35 cellular contexts compared by ENCODE assay signal in genomic region chr14:67683821-67684220, GRCh38. TPM values are rescaled to one million over a fixed set of nuclear protein-coding genes. Genes with fewer than 3 reads are reported as not detected.
DNase-seq lines count a peak whose midpoint lies in the region; ATAC-seq, FAIRE-seq and TF ChIP-seq lines count a peak whose summit lies in the region.
"Had no signal": no experiment of that assay in that cellular context is flagged by ENCODE, and none has a peak within 500 bp of the region (broad histone marks: within the 10 kb centered on the region; RNA-seq: fewer than 3 reads in every experiment).

No MANE protein-coding gene starts in this region.

- in situ Hi-C loops in Caki2 (cut with HindIII; ENCODE audit: low pct_unique_long_range_greater_than_20kb, low sequenced_read_pairs) (no loop called here), K562 (cut with MboI) (no loop called here)

- POLR2A ChIA-PET in activated CD4-positive, alpha-beta memory T cell treated with anti-CD3 and anti-CD28 coated beads for 36 hours (lab: Charles Lee): interaction anchor here (2.3 kb wide), 1 partner anchor 11 kb away, joined by 7 read pairs; the partner anchor contains the start of gene RDH11
- POLR2A ChIA-PET in activated CD4-positive, alpha-beta memory T cell treated with anti-CD3 and anti-CD28 coated beads, Interleukin-2, amount 10 ng/mL, durations not matched to agents 7 days and 5 days (lab: Charles Lee): interaction anchor here (1.2 kb wide), 1 partner anchor 8 kb away, joined by 4 read pairs; no protein-coding TSS in a partner anchor
- POLR2A ChIA-PET in K562 (lab: Yijun Ruan, JAX): interaction anchor here (0.7 to 0.8 kb wide), 2 partner anchors 10 kb away, joined by 3 read pairs; no protein-coding TSS in a partner anchor

- no peak overlapping the region for H3K4me3 Mint-ChIP-seq in activated CD4-positive, alpha-beta memory T cell treated with anti-CD3 and anti-CD28 coated beads for 36 hours
- no peak overlapping the region for H3K4me3 Mint-ChIP-seq in activated CD4-positive, alpha-beta memory T cell treated with anti-CD3 and anti-CD28 coated beads, Interleukin-2, amount 10 ng/mL, durations not matched to agents 7 days and 5 days
- H3K4me3 Mint-ChIP-seq in memory B cell (no peak overlapping the region), natural killer cell (no peak overlapping the region)
- H3K4me3 Mint-ChIP-seq: HFFc6; neural progenitor cell; stimulated activated naive CD8-positive, alpha-beta T cell treated with anti-CD3 and anti-CD28 coated beads, Interleukin-15, Interleukin-2, amounts not matched to agents 100 ng/mL and 50 ng/mL, for 24 hours; WTC11 had no signal

- H3K4me2 ChIP-seq in K562 (ENCODE audit: insufficient read depth, low read length): no peak overlapping the region
- H3K4me2 ChIP-seq: neural progenitor cell had no signal

- peak overlapping the region; percentile 0 for H3K27ac Mint-ChIP-seq in activated CD4-positive, alpha-beta memory T cell treated with anti-CD3 and anti-CD28 coated beads for 36 hours
- H3K27ac Mint-ChIP-seq in activated CD4-positive, alpha-beta memory T cell treated with anti-CD3 and anti-CD28 coated beads, Interleukin-2, amount 10 ng/mL, durations not matched to agents 7 days and 5 days: no peak overlapping the region
- peak overlapping the region; percentile 4 for H3K27ac Mint-ChIP-seq in memory B cell
- H3K27ac Mint-ChIP-seq in natural killer cell: no peak overlapping the region
- H3K27ac Mint-ChIP-seq: HFFc6; neural progenitor cell; stimulated activated naive CD8-positive, alpha-beta T cell treated with anti-CD3 and anti-CD28 coated beads, Interleukin-15, Interleukin-2, amounts not matched to agents 100 ng/mL and 50 ng/mL, for 24 hours; WTC11 had no signal

- CTCF ChIA-PET in activated CD4-positive, alpha-beta memory T cell treated with anti-CD3 and anti-CD28 coated beads for 36 hours (lab: Charles Lee): interaction anchor here (1.0 kb wide), 1 partner anchor 15 kb away, joined by 3 read pairs; no protein-coding TSS in a partner anchor
- CTCF ChIA-PET in activated CD4-positive, alpha-beta memory T cell treated with anti-CD3 and anti-CD28 coated beads, Interleukin-2, amount 10 ng/mL, durations not matched to agents 7 days and 5 days (lab: Charles Lee): interaction anchor here (1.2 kb wide), 1 partner anchor 83 kb away, joined by 3 read pairs; the partner anchor contains the start of gene PIGH
- CTCF ChIA-PET in K562 (lab: Yijun Ruan, JAX; ENCODE audit: low intra/inter-chr PET ratio): no interaction called here

- TF ChIP-seq POLR2A in K562 (conservative IDR thresholded peaks at IDR 0.05): no peak

- H3K27ac ChIP-seq in K562 (ENCODE audit: extremely low read depth, low read depth, low read length): no peak overlapping the region
- H3K27ac ChIP-seq: C4-2B, GM23248, neural progenitor cell, pancreas, thoracic aorta had no signal

- DNase-seq in activated CD4-positive, alpha-beta memory T cell treated with anti-CD3 and anti-CD28 coated beads for 36 hours: no peak
- DNase-seq in activated CD4-positive, alpha-beta memory T cell treated with anti-CD3 and anti-CD28 coated beads, Interleukin-2, amount 10 ng/mL, durations not matched to agents 7 days and 5 days: no peak
- peak; percentile 33 for DNase-seq in Caki2 (ENCODE audit: low read depth)
- no peak for DNase-seq in K562 (ENCODE audit: extremely low read depth in 1 of 4, low spot score in 3 of 4)
- DNase-seq in memory B cell (ENCODE audit: low spot score in 2 of 2): no peak
- no peak for DNase-seq in natural killer cell
- no peak for DNase-seq in LoVo (ENCODE audit: low spot score)
- no peak for DNase-seq in posterior vena cava (ENCODE audit: low spot score)
- DNase-seq: 8988T; activated CD4-positive, alpha-beta T cell treated with anti-CD3 and anti-CD28 coated beads, Interleukin-2, amount 50 U/mL, for 1 hour; activated CD8-positive, alpha-beta memory T cell treated with anti-CD3 and anti-CD28 coated beads, Interleukin-2, amount 50 U/mL, for 4 hours; activated effector memory CD4-positive, alpha-beta T cell treated with Interleukin-2 at 50 U/mL for 16 hours; amniotic stem cell; Calu3; DMS79 treated with DMSO at 0.1 percent for 48 hours; GDM1; GM23248; HFFc6; hippocampal formation; IMR-90; left colon; NCI-H1048; NCI-H1694; NCI-H446; NCI-H774; pancreas; right cardiac atrium; stimulated activated CD4-positive, alpha-beta T cell treated with anti-CD3 and anti-CD28 coated beads, Interleukin-1b, Interleukin-23, amount 100 ng/mL, for 48 hours had no signal

- intact Hi-C loops in activated CD4-positive, alpha-beta memory T cell treated with anti-CD3 and anti-CD28 coated beads for 36 hours (cut with micrococcal nuclease): loop anchor here (5.0 kb wide), 1 partner anchor 322 kb away; the partner anchor contains the start of gene EIF2S1
- intact Hi-C loops in K562 (cut with micrococcal nuclease) (no loop called here), natural killer cell (cut with micrococcal nuclease) (no loop called here), posterior vena cava (cut with DNase I) (no loop called here)

- H3K4me1 ChIP-seq in K562 (replicated peaks in 1 of 2; ENCODE audit: control insufficient read depth in 2 of 2, insufficient read depth in 2 of 2, low read length in 2 of 2): peaks cover 11 to 27% of the 10 kb centered on the region in 2 experiments
- H3K4me1 ChIP-seq: neural progenitor cell, pancreas had no signal

- TF ChIP-seq CTCF in K562 (IDR thresholded peaks at IDR 0.05 in 2 of 3, conservative IDR thresholded peaks at IDR 0.05 in 1 of 3; ENCODE audit: insufficient read depth in 2 of 3, low read depth in 1 of 3, low read length in 3 of 3) (no peak), natural killer cell (IDR thresholded peaks at IDR 0.05) (no peak)

- H3K36me3 Mint-ChIP-seq in activated CD4-positive, alpha-beta memory T cell treated with anti-CD3 and anti-CD28 coated beads for 36 hours: peaks cover 64% of the 10 kb centered on the region
- peaks cover 68% of the 10 kb centered on the region for H3K36me3 Mint-ChIP-seq in activated CD4-positive, alpha-beta memory T cell treated with anti-CD3 and anti-CD28 coated beads, Interleukin-2, amount 10 ng/mL, durations not matched to agents 7 days and 5 days (ENCODE audit: low read depth)
- H3K36me3 Mint-ChIP-seq in memory B cell (peaks cover 22% of the 10 kb centered on the region), natural killer cell (peaks cover 7% of the 10 kb centered on the region)

- H3K9ac ChIP-seq in K562 (ENCODE audit: insufficient read depth in 1 of 2, low read depth in 2 of 2, low read length in 2 of 2): no peak overlapping the region
- H3K9ac ChIP-seq: GM23248, neural progenitor cell had no signal

- no peak for ATAC-seq in K562
- no peak for ATAC-seq in memory B cell (ENCODE audit: low read depth)
- ATAC-seq in natural killer cell: no peak
- ATAC-seq: left colon, pancreas, right cardiac atrium, WTC11 had no signal

- TF ChIP-seq EP300 in K562 (IDR thresholded peaks at IDR 0.05; ENCODE audit: low read length): no peak

- BruUV-seq in K562 (replicated peaks; lab: Mats Ljungman, UMichigan): TSS peak; percentile 9

- no peak for TF ChIP-seq RAD21 in K562 (CRISPR knock-in tag; conservative IDR thresholded peaks at IDR 0.05 in 1 of 2, IDR thresholded peaks at IDR 0.05 in 1 of 2)

- peaks cover 25% of the 10 kb centered on the region for H3K79me2 ChIP-seq in K562 (ENCODE audit: control insufficient read depth, insufficient read depth, low read length)

- H3K4me1 Mint-ChIP-seq in activated CD4-positive, alpha-beta memory T cell treated with anti-CD3 and anti-CD28 coated beads for 36 hours (ENCODE audit: low read depth): peaks cover 31% of the 10 kb centered on the region
- peaks cover 27% of the 10 kb centered on the region for H3K4me1 Mint-ChIP-seq in activated CD4-positive, alpha-beta memory T cell treated with anti-CD3 and anti-CD28 coated beads, Interleukin-2, amount 10 ng/mL, durations not matched to agents 7 days and 5 days
- H3K4me1 Mint-ChIP-seq in memory B cell (peaks cover 4% of the 10 kb centered on the region), natural killer cell (peaks cover 4 to 5% of the 10 kb centered on the region in 2 donors)
- H3K4me1 Mint-ChIP-seq: neural progenitor cell, WTC11 had no signal

- no peak overlapping the region for H2AFZ ChIP-seq in K562 (ENCODE audit: low read depth, low read length)
- H2AFZ ChIP-seq: GM23248, neural progenitor cell had no signal

- H3K9me3 ChIP-seq in K562 (replicated peaks; ENCODE audit: control insufficient read depth, insufficient read depth, low read depth, low read length): no peaks in the 10 kb centered on the region
- H3K9me3 ChIP-seq: pancreas, thoracic aorta had no signal

- peaks cover 81% of the 10 kb centered on the region for H3K36me3 ChIP-seq in K562 (ENCODE audit: control insufficient read depth, insufficient read depth, low read length)

- no peak for FAIRE-seq in K562 (lab: Jason Lieb, UNC)
- FAIRE-seq: endothelial cell of umbilical vein, pancreas had no signal

- no peaks in the 10 kb centered on the region for H3K9me1 ChIP-seq in K562 (ENCODE audit: control insufficient read depth, insufficient read depth, low read length)

- H3K9me3 Mint-ChIP-seq in activated CD4-positive, alpha-beta memory T cell treated with anti-CD3 and anti-CD28 coated beads for 36 hours: no peaks in the 10 kb centered on the region
- H3K9me3 Mint-ChIP-seq in activated CD4-positive, alpha-beta memory T cell treated with anti-CD3 and anti-CD28 coated beads, Interleukin-2, amount 10 ng/mL, durations not matched to agents 7 days and 5 days: no peaks in the 10 kb centered on the region
- H3K9me3 Mint-ChIP-seq in memory B cell: no peaks in the 10 kb centered on the region
- H3K9me3 Mint-ChIP-seq in natural killer cell: no peaks in the 10 kb centered on the region
- H3K9me3 Mint-ChIP-seq: HFFc6; neural progenitor cell; stimulated activated naive CD8-positive, alpha-beta T cell treated with anti-CD3 and anti-CD28 coated beads, Interleukin-15, Interleukin-2, amounts not matched to agents 100 ng/mL and 50 ng/mL, for 24 hours; WTC11 had no signal

- H3K4me3 ChIP-seq in K562: no peak overlapping the region
- H3K4me3 ChIP-seq: GM23248, neural progenitor cell, pancreas, thoracic aorta had no signal

- H3K27me3 Mint-ChIP-seq in activated CD4-positive, alpha-beta memory T cell treated with anti-CD3 and anti-CD28 coated beads for 36 hours: no peaks in the 10 kb centered on the region
- H3K27me3 Mint-ChIP-seq in activated CD4-positive, alpha-beta memory T cell treated with anti-CD3 and anti-CD28 coated beads, Interleukin-2, amount 10 ng/mL, durations not matched to agents 7 days and 5 days: no peaks in the 10 kb centered on the region
- H3K27me3 Mint-ChIP-seq in memory B cell (no peaks in the 10 kb centered on the region), natural killer cell (ENCODE audit: low read depth in 2 of 2) (no peaks in the 10 kb centered on the region)
- H3K27me3 Mint-ChIP-seq: stimulated activated naive CD8-positive, alpha-beta T cell treated with anti-CD3 and anti-CD28 coated beads, Interleukin-15, Interleukin-2, amounts not matched to agents 100 ng/mL and 50 ng/mL, for 24 hours had no signal

- H4K20me1 ChIP-seq in K562 (replicated peaks; ENCODE audit: control insufficient read depth, insufficient read depth, low read length): no peaks in the 10 kb centered on the region

- H3K27me3 ChIP-seq in K562 (ENCODE audit: control insufficient read depth in 2 of 2, insufficient read depth in 2 of 2, low read length in 2 of 2): no peaks in the 10 kb centered on the region
- H3K27me3 ChIP-seq: neural progenitor cell, pancreas had no signal

RNA-seq across cellular contexts. Expression of gene VTI1B, which starts 9.4 kb away (rescaled TPM):
- total RNA-seq in activated CD4-positive, alpha-beta memory T cell treated with anti-CD3 and anti-CD28 coated beads for 36 hours: 10 to 100 TPM; 75.6 to 75.8 TPM
- total RNA-seq in activated CD4-positive, alpha-beta memory T cell treated with anti-CD3 and anti-CD28 coated beads, Interleukin-2, amount 10 ng/mL, durations not matched to agents 7 days and 5 days: 10 to 100 TPM; 73.3 to 77.3 TPM
- total RNA-seq in Caki2 (2014; rRNA removed; shearing (Covaris generic); ENCODE audit: low replicate concordance): 34.5 and 40.2 TPM in 2 replicates
- 25.9 and 27.2 TPM in 2 replicates for total RNA-seq in K562 (2011; cell fraction: chromatin; rRNA removed; ENCODE audit: low replicate concordance)
- total RNA-seq in K562 (2011; cell fraction: nucleolus; rRNA removed): 12.0 and 12.2 TPM in 2 replicates
- total RNA-seq in K562 (2011; cell fraction: nucleoplasm; rRNA removed): 19.9 and 28.7 TPM in 2 replicates
- 32.8 and 34.6 TPM in 2 replicates for total RNA-seq in K562 (2014; rRNA removed)
- total RNA-seq in K562 (2014; rRNA removed; fragmentation: Illumina TruSeq; extraction: Trizol): 54.0 and 62.1 TPM in 2 replicates
- 54.3 and 60.0 TPM in 2 replicates for total RNA-seq in K562 (2015; rRNA removed; fragmentation: Illumina TruSeq; extraction: Trizol)
- total RNA-seq in K562 (2021): 69.1 and 70.7 TPM in 2 replicates
- 64.3 and 69.8 TPM in 2 replicates for polyA plus RNA-seq in K562 (2011; rRNA removed)
- 17.7 and 26.3 TPM in 2 replicates for polyA plus RNA-seq in K562 (2011; cell fraction: cytosol; rRNA removed)
- polyA plus RNA-seq in K562 (2011; cell fraction: nucleus; rRNA removed): 19.2 and 24.4 TPM in 2 replicates
- polyA plus RNA-seq in K562 (2012): 42.1 and 56.5 TPM in 2 replicates
- polyA plus RNA-seq in K562 (2014; fragmentation: Illumina TruSeq; extraction: Trizol): 46.3 and 50.1 TPM in 2 replicates
- polyA plus RNA-seq in K562 (2014; fragmentation: Nextera tagmentation; extraction: Ambion mirVana): 1 to 10 TPM; 7.8 to 8.5 TPM
- 34.1 and 39.2 TPM in 2 replicates for polyA plus RNA-seq in K562 (2014; rRNA removed)
- 49.5 and 51.2 TPM in 2 replicates for polyA minus RNA-seq in K562 (2011; rRNA and poly(A)+ RNA removed)
- 23.7 and 30.0 TPM in 2 replicates for polyA minus RNA-seq in K562 (2011; cell fraction: cytosol; rRNA and poly(A)+ RNA removed)
- polyA minus RNA-seq in K562 (2011; cell fraction: nucleus; rRNA and poly(A)+ RNA removed): 11.0 and 18.7 TPM in 2 replicates
- total RNA-seq in natural killer cell: 10 to 100 TPM; 47.5 to 77.1 (median 57.9) TPM
- total RNA-seq in posterior vena cava: 100 to 1,000 TPM; 111 to 117 TPM

RNA-seq across cellular contexts. Expression of gene RDH11, which starts 11.7 kb away (rescaled TPM):
- total RNA-seq in activated CD4-positive, alpha-beta memory T cell treated with anti-CD3 and anti-CD28 coated beads for 36 hours: 10 to 100 TPM; 70.9 to 76.7 TPM
- total RNA-seq in activated CD4-positive, alpha-beta memory T cell treated with anti-CD3 and anti-CD28 coated beads, Interleukin-2, amount 10 ng/mL, durations not matched to agents 7 days and 5 days: 10 to 100 TPM; 56.6 to 60.4 TPM
- total RNA-seq in Caki2 (2014; rRNA removed; shearing (Covaris generic); ENCODE audit: low replicate concordance): 33.2 and 37.7 TPM in 2 replicates
- 121 and 156 TPM in 2 replicates for total RNA-seq in K562 (2011; cell fraction: chromatin; rRNA removed; ENCODE audit: low replicate concordance)
- 140 and 161 TPM in 2 replicates for total RNA-seq in K562 (2011; cell fraction: nucleolus; rRNA removed)
- 154 and 165 TPM in 2 replicates for total RNA-seq in K562 (2011; cell fraction: nucleoplasm; rRNA removed)
- total RNA-seq in K562 (2014; rRNA removed) (52.9 and 60.2 TPM in 2 replicates), K562 (2014; rRNA removed; fragmentation: Illumina TruSeq; extraction: Trizol) (70.5 and 80.5 TPM in 2 replicates), K562 (2015; rRNA removed; fragmentation: Illumina TruSeq; extraction: Trizol) (51.7 and 54.3 TPM in 2 replicates), K562 (2021) (43.5 and 50.6 TPM in 2 replicates), natural killer cell (10 to 100 TPM; 26.5 to 37.4 (median 33.6) TPM), posterior vena cava (10 to 100 TPM; 29.9 to 31.7 TPM)
- polyA plus RNA-seq in K562 (2011; rRNA removed) (162 and 172 TPM in 2 replicates), K562 (2014; fragmentation: Illumina TruSeq; extraction: Trizol) (72.3 and 78.6 TPM in 2 replicates), K562 (2014; fragmentation: Nextera tagmentation; extraction: Ambion mirVana) (100 to 1,000 TPM; 101 to 116 TPM), K562 (2014; rRNA removed) (65.5 and 77.0 TPM in 2 replicates)
- 68.0 and 106 TPM in 2 replicates for polyA plus RNA-seq in K562 (2011; cell fraction: cytosol; rRNA removed)
- 84.5 and 118 TPM in 2 replicates for polyA plus RNA-seq in K562 (2011; cell fraction: nucleus; rRNA removed)
- polyA plus RNA-seq in K562 (2012): 40.9 and 52.4 TPM in 2 replicates
- polyA minus RNA-seq in K562 (2011; rRNA and poly(A)+ RNA removed): 125 and 131 TPM in 2 replicates
- polyA minus RNA-seq in K562 (2011; cell fraction: cytosol; rRNA and poly(A)+ RNA removed): 82.0 and 107 TPM in 2 replicates
- polyA minus RNA-seq in K562 (2011; cell fraction: nucleus; rRNA and poly(A)+ RNA removed): 38.6 and 73.9 TPM in 2 replicates

RNA-seq across cellular contexts. Expression of gene RDH12, which starts 17.9 kb away (rescaled TPM):
- total RNA-seq in activated CD4-positive, alpha-beta memory T cell treated with anti-CD3 and anti-CD28 coated beads for 36 hours: not detected
- total RNA-seq in activated CD4-positive, alpha-beta memory T cell treated with anti-CD3 and anti-CD28 coated beads, Interleukin-2, amount 10 ng/mL, durations not matched to agents 7 days and 5 days: not detected
- not detected in 2 replicates for total RNA-seq in Caki2 (2014; rRNA removed; shearing (Covaris generic); ENCODE audit: low replicate concordance)
- total RNA-seq in K562 (2011; cell fraction: chromatin; rRNA removed; ENCODE audit: low replicate concordance): not detected in 2 replicates
- not detected in 2 replicates for total RNA-seq in K562 (2011; cell fraction: nucleolus; rRNA removed)
- total RNA-seq in K562 (2011; cell fraction: nucleoplasm; rRNA removed): not detected in 2 replicates
- total RNA-seq in K562 (2014; rRNA removed) (0.05 and 0.08 TPM in 2 replicates), K562 (2014; rRNA removed; fragmentation: Illumina TruSeq; extraction: Trizol) (not detected in 2 replicates), K562 (2015; rRNA removed; fragmentation: Illumina TruSeq; extraction: Trizol) (not detected in 2 replicates), K562 (2021) (0.29 TPM in 1 of 2 replicates, not detected in the other), natural killer cell (not detected), posterior vena cava (under 1 TPM in 1 of 2 donors, not detected in 1; 0.23 TPM)
- polyA plus RNA-seq in K562 (2011; rRNA removed) (0.08 TPM in 1 of 2 replicates, not detected in the other), K562 (2014; fragmentation: Illumina TruSeq; extraction: Trizol) (0.07 TPM in 1 of 2 replicates, not detected in the other), K562 (2014; fragmentation: Nextera tagmentation; extraction: Ambion mirVana) (under 1 TPM; 0.03 to 0.18 TPM), K562 (2014; rRNA removed) (0.04 and 0.22 TPM in 2 replicates)
- polyA plus RNA-seq in K562 (2011; cell fraction: cytosol; rRNA removed): 0.06 and 0.09 TPM in 2 replicates
- polyA plus RNA-seq in K562 (2011; cell fraction: nucleus; rRNA removed): not detected in 2 replicates
- polyA plus RNA-seq in K562 (2012): 0.04 and 0.29 TPM in 2 replicates
- polyA minus RNA-seq in K562 (2011; rRNA and poly(A)+ RNA removed): not detected in 2 replicates
- not detected in 2 replicates for polyA minus RNA-seq in K562 (2011; cell fraction: cytosol; rRNA and poly(A)+ RNA removed)
- not detected in 2 replicates for polyA minus RNA-seq in K562 (2011; cell fraction: nucleus; rRNA and poly(A)+ RNA removed)
- total RNA-seq: endothelial cell of umbilical vein, GM23248, HFFc6, IMR-90, left colon, right cardiac atrium, thoracic aorta, urinary bladder had no signal
- polyA plus RNA-seq: endothelial cell of umbilical vein, GM23248, IMR-90, right cardiac atrium had no signal

Comparison
In these comparisons a context has a peak if more than half of its experiments do, and no peak if none do; other contexts are left out.
1. H3K27ac Mint-ChIP-seq: peak in activated CD4-positive, alpha-beta memory T cell treated with anti-CD3 and anti-CD28 coated beads for 36 hours (single experiment) and memory B cell (single experiment); none in activated CD4-positive, alpha-beta memory T cell treated with anti-CD3 and anti-CD28 coated beads, Interleukin-2, amount 10 ng/mL, durations not matched to agents 7 days and 5 days (single experiment) and natural killer cell (0 of 2).